In the genomic region with DNA sequence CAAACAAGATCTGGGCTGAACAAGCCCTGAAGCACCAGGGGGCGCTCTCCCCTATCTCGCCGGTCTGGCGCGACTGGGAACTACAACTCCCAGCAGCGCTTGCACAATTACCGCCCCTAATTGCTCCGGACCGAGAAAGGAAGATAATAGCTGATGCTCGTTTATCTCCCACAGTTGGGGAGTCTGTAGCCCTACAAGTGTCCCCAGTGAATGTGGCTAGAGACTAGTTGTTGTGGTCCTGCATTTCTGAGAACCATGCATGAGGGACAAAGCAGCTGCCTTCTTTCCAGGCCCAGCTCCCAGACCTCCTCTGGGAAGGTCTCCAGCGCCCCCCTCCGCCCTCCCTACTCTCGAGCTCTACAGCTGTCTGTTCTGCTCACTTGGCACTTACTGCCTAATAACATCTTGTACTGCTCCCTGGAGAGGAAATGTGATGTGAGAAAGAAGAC, we compare ENCODE assay signal across 1 cellular context.
TF ChIP-seq lines count a peak whose summit lies in the region.

No MANE protein-coding gene starts in this region.

TF ChIP-seq in K562, 482 proteins besides CTCF, POLR2A, EP300 and RAD21 (continued from another document and continues in another):
- no peak for TF ChIP-seq GATAD2B (IDR thresholded peaks at IDR 0.05; ENCODE audit: borderline replicate concordance)
- peak; percentile 29; the same call in 1 of the 2 replicates for TF ChIP-seq ZNF384 (IDR thresholded peaks at IDR 0.05; ENCODE audit: low read depth, low read length)
- no peak for TF ChIP-seq PHTF2 (CRISPR knock-in tag; IDR thresholded peaks at IDR 0.05)
- no peak for TF ChIP-seq MTA1 (IDR thresholded peaks at IDR 0.05; ENCODE audit: borderline replicate concordance)
- TF ChIP-seq LARP7 (IDR thresholded peaks at IDR 0.05): no peak
- TF ChIP-seq XRCC3 (IDR thresholded peaks at IDR 0.05): no peak
- TF ChIP-seq, protein P1, sequence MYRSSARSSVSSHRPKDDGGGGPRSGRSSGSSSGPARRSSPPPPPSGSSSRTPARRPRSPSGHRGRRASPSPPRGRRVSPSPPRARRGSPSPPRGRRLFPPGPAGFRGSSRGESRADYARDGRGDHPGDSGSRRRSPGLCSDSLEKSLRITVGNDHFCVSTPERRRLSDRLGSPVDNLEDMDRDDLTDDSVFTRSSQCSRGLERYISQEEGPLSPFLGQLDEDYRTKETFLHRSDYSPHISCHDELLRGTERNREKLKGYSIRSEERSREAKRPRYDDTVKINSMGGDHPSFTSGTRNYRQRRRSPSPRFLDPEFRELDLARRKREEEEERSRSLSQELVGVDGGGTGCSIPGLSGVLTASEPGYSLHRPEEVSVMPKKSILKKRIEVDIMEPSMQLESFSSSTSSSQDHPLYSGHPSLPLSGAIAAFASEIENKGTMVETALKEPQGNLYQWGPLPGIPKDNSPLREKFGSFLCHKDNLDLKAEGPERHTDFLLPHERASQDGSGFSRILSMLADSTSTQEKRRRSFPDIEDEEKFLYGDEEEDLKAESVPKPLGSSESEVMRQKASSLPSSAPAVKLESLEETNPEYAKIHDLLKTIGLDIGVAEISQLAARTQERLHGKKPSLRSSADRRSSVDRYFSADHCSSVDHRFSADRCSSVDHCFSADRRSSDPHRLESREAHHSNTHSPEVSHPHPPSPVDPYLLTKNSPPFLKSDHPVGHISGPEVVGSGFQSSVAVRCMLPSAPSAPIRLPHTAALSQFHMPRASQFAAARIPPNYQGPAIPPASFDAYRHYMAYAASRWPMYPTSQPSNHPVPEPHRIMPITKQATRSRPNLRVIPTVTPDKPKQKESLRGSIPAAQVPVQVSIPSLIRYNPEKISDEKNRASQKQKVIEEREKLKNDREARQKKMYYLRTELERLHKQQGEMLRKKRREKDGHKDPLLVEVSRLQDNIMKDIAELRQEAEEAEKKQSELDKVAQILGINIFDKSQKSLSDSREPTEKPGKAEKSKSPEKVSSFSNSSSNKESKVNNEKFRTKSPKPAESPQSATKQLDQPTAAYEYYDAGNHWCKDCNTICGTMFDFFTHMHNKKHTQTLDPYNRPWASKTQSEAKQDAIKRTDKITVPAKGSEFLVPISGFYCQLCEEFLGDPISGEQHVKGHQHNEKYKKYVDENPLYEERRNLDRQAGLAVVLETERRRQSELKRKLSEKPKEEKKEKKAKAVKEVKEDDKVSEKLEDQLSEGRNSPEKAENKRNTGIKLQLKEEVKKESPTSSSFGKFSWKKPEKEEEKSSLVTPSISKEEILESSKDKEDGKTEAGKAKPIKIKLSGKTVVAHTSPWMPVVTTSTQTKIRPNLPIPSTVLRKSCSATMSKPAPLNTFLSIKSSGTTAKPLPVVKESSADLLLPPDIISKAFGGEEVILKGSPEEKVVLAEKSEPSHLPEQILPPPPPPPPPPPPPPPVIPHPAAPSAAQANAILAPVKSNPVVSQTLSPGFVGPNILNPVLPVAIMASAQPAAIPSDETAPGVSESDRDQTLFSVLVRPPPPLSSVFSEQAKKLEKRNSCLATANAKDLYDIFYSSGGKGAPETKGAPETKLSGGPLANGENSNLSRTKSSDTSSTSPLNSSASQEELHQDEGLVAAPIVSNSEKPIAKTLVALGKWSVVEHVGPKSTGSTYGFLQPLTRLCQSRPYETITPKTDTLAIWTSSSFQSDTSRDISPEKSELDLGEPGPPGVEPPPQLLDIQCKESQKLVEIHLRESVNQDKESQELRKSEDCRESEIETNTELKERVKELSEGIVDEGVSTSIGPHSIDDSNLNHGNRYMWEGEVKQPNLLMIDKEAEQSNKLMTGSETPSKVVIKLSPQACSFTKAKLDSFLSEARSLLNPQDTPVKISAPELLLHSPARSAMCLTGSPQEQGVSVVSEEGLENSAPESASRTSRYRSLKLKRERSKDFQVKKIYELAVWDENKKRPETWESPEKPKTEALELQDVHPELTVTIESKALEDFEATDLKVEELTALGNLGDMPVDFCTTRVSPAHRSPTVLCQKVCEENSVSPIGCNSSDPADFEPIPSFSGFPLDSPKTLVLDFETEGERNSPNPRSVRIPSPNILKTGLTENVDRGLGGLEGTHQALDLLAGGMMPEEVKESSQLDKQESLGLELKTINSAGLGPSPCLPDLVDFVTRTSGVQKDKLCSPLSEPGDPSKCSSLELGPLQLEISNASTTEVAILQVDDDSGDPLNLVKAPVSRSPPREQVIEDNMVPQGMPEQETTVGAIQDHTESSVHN (IDR thresholded peaks at IDR 0.05; ENCODE audit: borderline replicate concordance in 1 of 2, low read depth in 1 of 2): no peak
- TF ChIP-seq, protein P2, sequence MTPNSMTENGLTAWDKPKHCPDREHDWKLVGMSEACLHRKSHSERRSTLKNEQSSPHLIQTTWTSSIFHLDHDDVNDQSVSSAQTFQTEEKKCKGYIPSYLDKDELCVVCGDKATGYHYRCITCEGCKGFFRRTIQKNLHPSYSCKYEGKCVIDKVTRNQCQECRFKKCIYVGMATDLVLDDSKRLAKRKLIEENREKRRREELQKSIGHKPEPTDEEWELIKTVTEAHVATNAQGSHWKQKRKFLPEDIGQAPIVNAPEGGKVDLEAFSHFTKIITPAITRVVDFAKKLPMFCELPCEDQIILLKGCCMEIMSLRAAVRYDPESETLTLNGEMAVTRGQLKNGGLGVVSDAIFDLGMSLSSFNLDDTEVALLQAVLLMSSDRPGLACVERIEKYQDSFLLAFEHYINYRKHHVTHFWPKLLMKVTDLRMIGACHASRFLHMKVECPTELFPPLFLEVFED (CRISPR knock-in tag; conservative IDR thresholded peaks at IDR 0.05): no peak
- no peak for TF ChIP-seq EP400 (IDR thresholded peaks at IDR 0.05)
- TF ChIP-seq SMAD2 (IDR thresholded peaks at IDR 0.05; ENCODE audit: low read depth, low read length): no peak
- TF ChIP-seq, protein P3, sequence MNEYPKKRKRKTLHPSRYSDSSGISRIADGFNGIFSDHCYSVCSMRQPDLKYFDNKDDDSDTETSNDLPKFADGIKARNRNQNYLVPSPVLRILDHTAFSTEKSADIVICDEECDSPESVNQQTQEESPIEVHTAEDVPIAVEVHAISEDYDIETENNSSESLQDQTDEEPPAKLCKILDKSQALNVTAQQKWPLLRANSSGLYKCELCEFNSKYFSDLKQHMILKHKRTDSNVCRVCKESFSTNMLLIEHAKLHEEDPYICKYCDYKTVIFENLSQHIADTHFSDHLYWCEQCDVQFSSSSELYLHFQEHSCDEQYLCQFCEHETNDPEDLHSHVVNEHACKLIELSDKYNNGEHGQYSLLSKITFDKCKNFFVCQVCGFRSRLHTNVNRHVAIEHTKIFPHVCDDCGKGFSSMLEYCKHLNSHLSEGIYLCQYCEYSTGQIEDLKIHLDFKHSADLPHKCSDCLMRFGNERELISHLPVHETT (CRISPR knock-in tag; conservative IDR thresholded peaks at IDR 0.05 in 1 of 2, IDR thresholded peaks at IDR 0.05 in 1 of 2): no peak
- no peak for TF ChIP-seq CAMTA2 (CRISPR knock-in tag; conservative IDR thresholded peaks at IDR 0.05)
- TF ChIP-seq LEF1 (IDR thresholded peaks at IDR 0.05): no peak
- no peak for TF ChIP-seq WHSC1 (IDR thresholded peaks at IDR 0.05; ENCODE audit: low read length)
- TF ChIP-seq CBX1 (IDR thresholded peaks at IDR 0.05; ENCODE audit: low read depth): no peak
- no peak for TF ChIP-seq ASH1L (IDR thresholded peaks at IDR 0.05; ENCODE audit: borderline replicate concordance, low read depth, partially characterized antibody)
- TF ChIP-seq, protein P4, sequence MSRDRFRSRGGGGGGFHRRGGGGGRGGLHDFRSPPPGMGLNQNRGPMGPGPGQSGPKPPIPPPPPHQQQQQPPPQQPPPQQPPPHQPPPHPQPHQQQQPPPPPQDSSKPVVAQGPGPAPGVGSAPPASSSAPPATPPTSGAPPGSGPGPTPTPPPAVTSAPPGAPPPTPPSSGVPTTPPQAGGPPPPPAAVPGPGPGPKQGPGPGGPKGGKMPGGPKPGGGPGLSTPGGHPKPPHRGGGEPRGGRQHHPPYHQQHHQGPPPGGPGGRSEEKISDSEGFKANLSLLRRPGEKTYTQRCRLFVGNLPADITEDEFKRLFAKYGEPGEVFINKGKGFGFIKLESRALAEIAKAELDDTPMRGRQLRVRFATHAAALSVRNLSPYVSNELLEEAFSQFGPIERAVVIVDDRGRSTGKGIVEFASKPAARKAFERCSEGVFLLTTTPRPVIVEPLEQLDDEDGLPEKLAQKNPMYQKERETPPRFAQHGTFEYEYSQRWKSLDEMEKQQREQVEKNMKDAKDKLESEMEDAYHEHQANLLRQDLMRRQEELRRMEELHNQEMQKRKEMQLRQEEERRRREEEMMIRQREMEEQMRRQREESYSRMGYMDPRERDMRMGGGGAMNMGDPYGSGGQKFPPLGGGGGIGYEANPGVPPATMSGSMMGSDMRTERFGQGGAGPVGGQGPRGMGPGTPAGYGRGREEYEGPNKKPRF (IDR thresholded peaks at IDR 0.05; ENCODE audit: low read depth, low read length): no peak
- TF ChIP-seq BRD4 (IDR thresholded peaks at IDR 0.05): no peak
- TF ChIP-seq ZNF41 (CRISPR knock-in tag; conservative IDR thresholded peaks at IDR 0.05): no peak
- no peak for TF ChIP-seq ELF2 (CRISPR knock-in tag; IDR thresholded peaks at IDR 0.05)
- TF ChIP-seq DMBX1 (CRISPR knock-in tag; IDR thresholded peaks at IDR 0.05; ENCODE audit: borderline replicate concordance): no peak
- TF ChIP-seq THAP7 (CRISPR knock-in tag; IDR thresholded peaks at IDR 0.05): no peak
- TF ChIP-seq, protein P5, sequence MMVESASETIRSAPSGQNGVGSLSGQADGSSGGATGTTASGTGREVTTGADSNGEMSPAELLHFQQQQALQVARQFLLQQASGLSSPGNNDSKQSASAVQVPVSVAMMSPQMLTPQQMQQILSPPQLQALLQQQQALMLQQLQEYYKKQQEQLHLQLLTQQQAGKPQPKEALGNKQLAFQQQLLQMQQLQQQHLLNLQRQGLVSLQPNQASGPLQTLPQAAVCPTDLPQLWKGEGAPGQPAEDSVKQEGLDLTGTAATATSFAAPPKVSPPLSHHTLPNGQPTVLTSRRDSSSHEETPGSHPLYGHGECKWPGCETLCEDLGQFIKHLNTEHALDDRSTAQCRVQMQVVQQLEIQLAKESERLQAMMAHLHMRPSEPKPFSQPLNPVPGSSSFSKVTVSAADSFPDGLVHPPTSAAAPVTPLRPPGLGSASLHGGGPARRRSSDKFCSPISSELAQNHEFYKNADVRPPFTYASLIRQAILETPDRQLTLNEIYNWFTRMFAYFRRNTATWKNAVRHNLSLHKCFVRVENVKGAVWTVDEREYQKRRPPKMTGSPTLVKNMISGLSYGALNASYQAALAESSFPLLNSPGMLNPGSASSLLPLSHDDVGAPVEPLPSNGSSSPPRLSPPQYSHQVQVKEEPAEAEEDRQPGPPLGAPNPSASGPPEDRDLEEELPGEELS (CRISPR knock-in tag; IDR thresholded peaks at IDR 0.05; ENCODE audit: borderline replicate concordance): no peak
- no peak for TF ChIP-seq TBP (optimal IDR thresholded peaks at IDR 0.05; ENCODE audit: low read depth, low read length)
- no peak for TF ChIP-seq TRIM25 (IDR thresholded peaks at IDR 0.05; ENCODE audit: borderline replicate concordance)
- TF ChIP-seq CEBPB (tag; IDR thresholded peaks at IDR 0.05): peak; percentile 78
- TF ChIP-seq ZBTB5 (IDR thresholded peaks at IDR 0.05): no peak
- TF ChIP-seq, protein P6, sequence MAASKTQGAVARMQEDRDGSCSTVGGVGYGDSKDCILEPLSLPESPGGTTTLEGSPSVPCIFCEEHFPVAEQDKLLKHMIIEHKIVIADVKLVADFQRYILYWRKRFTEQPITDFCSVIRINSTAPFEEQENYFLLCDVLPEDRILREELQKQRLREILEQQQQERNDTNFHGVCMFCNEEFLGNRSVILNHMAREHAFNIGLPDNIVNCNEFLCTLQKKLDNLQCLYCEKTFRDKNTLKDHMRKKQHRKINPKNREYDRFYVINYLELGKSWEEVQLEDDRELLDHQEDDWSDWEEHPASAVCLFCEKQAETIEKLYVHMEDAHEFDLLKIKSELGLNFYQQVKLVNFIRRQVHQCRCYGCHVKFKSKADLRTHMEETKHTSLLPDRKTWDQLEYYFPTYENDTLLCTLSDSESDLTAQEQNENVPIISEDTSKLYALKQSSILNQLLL (CRISPR knock-in tag; IDR thresholded peaks at IDR 0.05; ENCODE audit: borderline replicate concordance): no peak
- TF ChIP-seq SRSF7 (optimal IDR thresholded peaks at IDR 0.05; ENCODE audit: low read depth, low read length): no peak
- no peak; the same call in 1 of the 2 replicates for TF ChIP-seq FOSL1 (tag; conservative IDR thresholded peaks at IDR 0.05)
- TF ChIP-seq, protein P7, sequence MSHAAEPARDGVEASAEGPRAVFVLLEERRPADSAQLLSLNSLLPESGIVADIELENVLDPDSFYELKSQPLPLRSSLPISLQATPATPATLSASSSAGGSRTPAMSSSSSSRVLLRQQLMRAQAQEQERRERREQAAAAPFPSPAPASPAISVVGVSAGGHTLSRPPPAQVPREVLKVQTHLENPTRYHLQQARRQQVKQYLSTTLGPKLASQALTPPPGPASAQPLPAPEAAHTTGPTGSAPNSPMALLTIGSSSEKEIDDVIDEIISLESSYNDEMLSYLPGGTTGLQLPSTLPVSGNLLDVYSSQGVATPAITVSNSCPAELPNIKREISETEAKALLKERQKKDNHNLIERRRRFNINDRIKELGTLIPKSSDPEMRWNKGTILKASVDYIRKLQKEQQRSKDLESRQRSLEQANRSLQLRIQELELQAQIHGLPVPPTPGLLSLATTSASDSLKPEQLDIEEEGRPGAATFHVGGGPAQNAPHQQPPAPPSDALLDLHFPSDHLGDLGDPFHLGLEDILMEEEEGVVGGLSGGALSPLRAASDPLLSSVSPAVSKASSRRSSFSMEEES (CRISPR knock-in tag; IDR thresholded peaks at IDR 0.05): no peak
- no peak for TF ChIP-seq NUFIP1 (IDR thresholded peaks at IDR 0.05; ENCODE audit: partially characterized antibody)
